In genomic region chr20:44959896-44960852, GRCh38 we compare ENCODE assay signal across 8 cellular contexts. TPM values are rescaled to one million over a fixed set of nuclear protein-coding genes. Genes with fewer than 3 reads are reported as not detected.
A peak's percentile ranks its signal among the peaks of the same experiment; 100 is the strongest.
DNase-seq lines count a peak whose midpoint lies in the region; ATAC-seq and TF ChIP-seq lines count a peak whose summit lies in the region.

Gene TOMM34 (minus strand): TSS chr20:44960397. CDS start chr20:44960333, 64 bp downstream.

- no peak for TF ChIP-seq RAD21 in Ishikawa (IDR thresholded peaks at IDR 0.05; ENCODE audit: low read depth)

- ATAC-seq in GM21576 (IDR thresholded peaks at IDR 0.05; ENCODE audit: unreplicated experiment), result peak; percentile 85

- no peaks in the 10 kb centered on the region for H3K9me3 ChIP-seq in mononuclear cell (ENCODE audit: low read depth, low read length)

- H3K27me3 ChIP-seq in mononuclear cell (ENCODE audit: insufficient read depth, low read length), result no peaks in the 10 kb centered on the region

- H3K4me3 ChIP-seq in mononuclear cell (ENCODE audit: low read length), result peak within 1 kb of the TSS; percentile 73

- peak; percentile 84 for DNase-seq in DMS114 treated with DMSO at 0.1 percent for 48 hours (lab: John Stamatoyannopoulos, UW; ENCODE audit: unreplicated experiment)
- DNase-seq in OCI-M2 (lab: John Stamatoyannopoulos, UW; ENCODE audit: unreplicated experiment), result peak; percentile 84
- DNase-seq in activated T-cell treated with anti-CD3 and anti-CD28 coated beads for 4 hours, result peak; percentile 93
- DNase-seq in epidermal melanocyte (ENCODE audit: insufficient read length, low spot score), result peak; percentile 95
- peak; percentile 95 to 99 for DNase-seq in stimulated activated CD8-positive, alpha-beta memory T cell treated with anti-CD3 and anti-CD28 coated beads, Interleukin-2, amount 100 ng/mL, for 48 hours (ENCODE audit: low read depth in 2 of 2)

- peaks cover 33% of the 10 kb centered on the region for H3K4me1 ChIP-seq in mononuclear cell (ENCODE audit: insufficient read depth, low read length)

- TF ChIP-seq EP300 in Ishikawa (IDR thresholded peaks at IDR 0.05; ENCODE audit: borderline replicate concordance), result no peak

TF ChIP-seq in Ishikawa, 13 proteins besides CTCF, POLR2A, EP300 and RAD21:
- TF ChIP-seq TAF1 (IDR thresholded peaks at IDR 0.05; ENCODE audit: low read depth) (peak; percentile 72), MAX (IDR thresholded peaks at IDR 0.05) (peak; percentile 98), EGR1 (IDR thresholded peaks at IDR 0.05) (peak; percentile 43; the same call in 1 of the 2 replicates), CREB1 (IDR thresholded peaks at IDR 0.05; ENCODE audit: low read depth) (0 out of 2 replicates have a peak, but pooled peaks have one; percentile 13), ZBTB7A (IDR thresholded peaks at IDR 0.05; ENCODE audit: low read depth) (0 out of 2 replicates have a peak, but pooled peaks have one; percentile 5), TCF12 (IDR thresholded peaks at IDR 0.05; ENCODE audit: low read depth) (0 out of 2 replicates have a peak, but pooled peaks have one; percentile 33), USF1 (IDR thresholded peaks at IDR 0.05) (0 out of 2 replicates have a peak, but pooled peaks have one; percentile 5), NFIC (IDR thresholded peaks at IDR 0.05) (no peak; the same call in 1 of the 2 replicates), FOXM1 (IDR thresholded peaks at IDR 0.05; ENCODE audit: borderline replicate concordance, low read depth) (no peak), YY1 (IDR thresholded peaks at IDR 0.05; ENCODE audit: low read depth) (0 out of 2 replicates have a peak, but pooled peaks have one; percentile 16)

RNA-seq across cellular contexts. Expression of gene TOMM34, which starts in this region (rescaled TPM):
- total RNA-seq in mononuclear cell, result 8.0 TPM

Comparison
In these comparisons a context has a peak if more than half of its experiments do, and no peak if none do; other contexts are left out.
1. Peak in every context shown above with its lines: DNase-seq, ATAC-seq and H3K4me3 ChIP-seq.